27 cellular contexts compared by ENCODE assay signal in genomic region chr6:16253399-16254144, GRCh38.
"Had no signal": no experiment of that assay in that cellular context is flagged by ENCODE, and none has a peak within 500 bp of the region (broad histone marks: within the 10 kb centered on the region; RNA-seq: fewer than 3 reads in every experiment).

No MANE protein-coding gene starts in this region.

- H3K27me3 Mint-ChIP-seq: activated CD4-positive, alpha-beta T cell treated with anti-CD3 and anti-CD28 coated beads for 36 hours; activated CD4-positive, alpha-beta T cell treated with anti-CD3 and anti-CD28 coated beads, Interleukin-2, amount 10 ng/mL, durations not matched to agents 24 days and 14 days; activated naive CD4-positive, alpha-beta T cell treated with anti-CD3 and anti-CD28 coated beads, Interleukin-2, amount 50 U/mL, for 24 hours; activated naive CD8-positive, alpha-beta T cell treated with anti-CD3 and anti-CD28 coated beads, Interleukin-2, amount 10 ng/mL, durations not matched to agents 7 days and 5 days had no signal

- H3K4me1 Mint-ChIP-seq: activated CD8-positive, alpha-beta memory T cell treated with anti-CD3 and anti-CD28 coated beads, Interleukin-2, amount 10 ng/mL, durations not matched to agents 7 days and 5 days; activated naive CD4-positive, alpha-beta T cell treated with anti-CD3 and anti-CD28 coated beads, Interleukin-2, amount 50 U/mL, for 24 hours had no signal

- H3K4me3 ChIP-seq: ascending aorta, breast epithelium, cardiac muscle cell, colonic mucosa had no signal

- H3K36me3 ChIP-seq: breast epithelium, cardiac muscle cell, colonic mucosa had no signal

- H3K9me3 Mint-ChIP-seq: activated CD4-positive, alpha-beta memory T cell treated with anti-CD3 and anti-CD28 coated beads for 36 hours; activated CD4-positive, alpha-beta T cell treated with anti-CD3 and anti-CD28 coated beads, Interleukin-2, amount 10 ng/mL, durations not matched to agents 24 days and 14 days; activated naive CD4-positive, alpha-beta T cell treated with anti-CD3 and anti-CD28 coated beads, Interleukin-2, amount 50 U/mL, for 24 hours; activated naive CD8-positive, alpha-beta T cell treated with anti-CD3 and anti-CD28 coated beads, Interleukin-2, amount 10 ng/mL, durations not matched to agents 7 days and 5 days; activated T-helper 1 cell treated with anti-CD3 and anti-CD28 coated beads, Interleukin-12 subunit alpha, Interleukin-12 subunit beta, Interleukin-2, Interleukin-4 antibody, amounts not matched to agents 30 ng/mL and 10 ng/mL and 1 ng/mL, durations not matched to agents 14 hours and 24 hours and 36 hours; activated T-helper 2 cell treated with anti-CD3 and anti-CD28 coated beads, Interferon-gamma antibody, Interleukin-2, Interleukin-4, amounts not matched to agents 10 μg/mL and 5 μg/mL and 100 μg/mL, durations not matched to agents 14 hours and 24 hours and 36 hours; brain had no signal

- H3K4me1 ChIP-seq: colonic mucosa had no signal

- H3K4me3 Mint-ChIP-seq: activated CD4-positive, alpha-beta memory T cell treated with anti-CD3 and anti-CD28 coated beads for 36 hours; activated CD4-positive, alpha-beta T cell treated with anti-CD3 and anti-CD28 coated beads for 36 hours; activated CD4-positive, alpha-beta T cell treated with anti-CD3 and anti-CD28 coated beads, Interleukin-2, amount 10 ng/mL, durations not matched to agents 24 days and 14 days; activated CD8-positive, alpha-beta memory T cell treated with anti-CD3 and anti-CD28 coated beads, Interleukin-2, amount 10 ng/mL, durations not matched to agents 7 days and 5 days; activated CD8-positive, alpha-beta T cell treated with anti-CD3 and anti-CD28 coated beads, Interleukin-2, amount 10 ng/mL, durations not matched to agents 7 days and 5 days; activated naive CD4-positive, alpha-beta T cell treated with anti-CD3 and anti-CD28 coated beads for 36 hours; activated naive CD4-positive, alpha-beta T cell treated with anti-CD3 and anti-CD28 coated beads, Interleukin-2, amount 50 U/mL, for 24 hours; activated naive CD8-positive, alpha-beta T cell treated with anti-CD3 and anti-CD28 coated beads, Interleukin-2, amount 10 ng/mL, durations not matched to agents 7 days and 5 days; activated T-helper 1 cell treated with anti-CD3 and anti-CD28 coated beads, Interleukin-12 subunit alpha, Interleukin-12 subunit beta, Interleukin-2, Interleukin-4 antibody, amounts not matched to agents 30 ng/mL and 10 ng/mL and 1 ng/mL, durations not matched to agents 14 hours and 24 hours and 36 hours; brain had no signal

- H3K27ac ChIP-seq: ascending aorta, breast epithelium, cardiac muscle cell, colonic mucosa had no signal

- H3K27ac Mint-ChIP-seq: activated CD4-positive, alpha-beta memory T cell treated with anti-CD3 and anti-CD28 coated beads for 36 hours; activated CD4-positive, alpha-beta T cell treated with anti-CD3 and anti-CD28 coated beads for 36 hours; activated CD4-positive, alpha-beta T cell treated with anti-CD3 and anti-CD28 coated beads, Interleukin-2, amount 10 ng/mL, durations not matched to agents 24 days and 14 days; activated CD8-positive, alpha-beta memory T cell treated with anti-CD3 and anti-CD28 coated beads, Interleukin-2, amount 10 ng/mL, durations not matched to agents 7 days and 5 days; activated CD8-positive, alpha-beta T cell treated with anti-CD3 and anti-CD28 coated beads, Interleukin-2, amount 10 ng/mL, durations not matched to agents 7 days and 5 days; activated naive CD4-positive, alpha-beta T cell treated with anti-CD3 and anti-CD28 coated beads for 36 hours; activated naive CD8-positive, alpha-beta T cell treated with anti-CD3 and anti-CD28 coated beads, Interleukin-2, amount 10 ng/mL, durations not matched to agents 7 days and 5 days; activated T-helper 1 cell treated with anti-CD3 and anti-CD28 coated beads, Interleukin-12 subunit alpha, Interleukin-12 subunit beta, Interleukin-2, Interleukin-4 antibody, amounts not matched to agents 30 ng/mL and 10 ng/mL and 1 ng/mL, durations not matched to agents 14 hours and 24 hours and 36 hours; activated T-helper 2 cell treated with anti-CD3 and anti-CD28 coated beads, Interferon-gamma antibody, Interleukin-2, Interleukin-4, amounts not matched to agents 10 μg/mL and 5 μg/mL and 100 μg/mL, durations not matched to agents 14 hours and 24 hours and 36 hours had no signal

- H3K27me3 ChIP-seq: ascending aorta, breast epithelium, cardiac muscle cell, colonic mucosa had no signal

- H3K36me3 Mint-ChIP-seq: activated CD4-positive, alpha-beta memory T cell treated with anti-CD3 and anti-CD28 coated beads for 36 hours; activated CD8-positive, alpha-beta memory T cell treated with anti-CD3 and anti-CD28 coated beads, Interleukin-2, amount 10 ng/mL, durations not matched to agents 7 days and 5 days; activated naive CD4-positive, alpha-beta T cell treated with anti-CD3 and anti-CD28 coated beads, Interleukin-2, amount 50 U/mL, for 24 hours; brain had no signal

- DNase-seq: activated CD4-positive, alpha-beta memory T cell treated with anti-CD3 and anti-CD28 coated beads for 36 hours; activated CD4-positive, alpha-beta T cell treated with anti-CD3 and anti-CD28 coated beads for 36 hours; activated CD4-positive, alpha-beta T cell treated with anti-CD3 and anti-CD28 coated beads, Interleukin-2, amount 10 ng/mL, durations not matched to agents 24 days and 14 days; activated CD4-positive, CD25-positive, alpha-beta regulatory T cell; activated CD4-positive, CD25-positive, alpha-beta regulatory T cell treated with anti-CD3 and anti-CD28 coated beads, Interleukin-2, amount 50 U/mL, for 72 hours; activated CD8-positive, alpha-beta memory T cell treated with anti-CD3 and anti-CD28 coated beads, Interleukin-2, amount 10 ng/mL, durations not matched to agents 7 days and 5 days; activated CD8-positive, alpha-beta memory T cell treated with anti-CD3 and anti-CD28 coated beads, Interleukin-2, amount 50 U/mL, for 4 hours; activated CD8-positive, alpha-beta T cell treated with anti-CD3 and anti-CD28 coated beads, Interleukin-2, amount 10 ng/mL, durations not matched to agents 7 days and 5 days; activated effector memory CD4-positive, alpha-beta T cell treated with anti-CD3 and anti-CD28 coated beads, Interleukin-2, amount 50 U/mL, for 16 hours; activated naive CD4-positive, alpha-beta T cell treated with anti-CD3 and anti-CD28 coated beads for 36 hours; activated naive CD8-positive, alpha-beta T cell treated with anti-CD3 and anti-CD28 coated beads, Interleukin-2, amount 10 ng/mL, durations not matched to agents 7 days and 5 days; activated T-cell treated with anti-CD3 and anti-CD28 coated beads, Interleukin-2, amount 50 U/mL, for 1 hour; activated T-cell treated with anti-CD3 and anti-CD28 coated beads, Interleukin-2, amount 50 U/mL, for 48 hours; central memory CD4-positive, alpha-beta T cell; cerebellar nuclear complex; colonic mucosa; effector CD8-positive, alpha-beta T cell; foreskin fibroblast; glutamatergic neuron had no signal

- ATAC-seq: activated CD4-positive, alpha-beta T cell treated with anti-CD3 and anti-CD28 coated beads for 36 hours; activated CD8-positive, alpha-beta memory T cell treated with anti-CD3 and anti-CD28 coated beads, Interleukin-2, amount 10 ng/mL, durations not matched to agents 7 days and 5 days; activated CD8-positive, alpha-beta T cell treated with anti-CD3 and anti-CD28 coated beads, Interleukin-2, amount 10 ng/mL, durations not matched to agents 7 days and 5 days; esophagus mucosa had no signal
